In the genomic region with DNA sequence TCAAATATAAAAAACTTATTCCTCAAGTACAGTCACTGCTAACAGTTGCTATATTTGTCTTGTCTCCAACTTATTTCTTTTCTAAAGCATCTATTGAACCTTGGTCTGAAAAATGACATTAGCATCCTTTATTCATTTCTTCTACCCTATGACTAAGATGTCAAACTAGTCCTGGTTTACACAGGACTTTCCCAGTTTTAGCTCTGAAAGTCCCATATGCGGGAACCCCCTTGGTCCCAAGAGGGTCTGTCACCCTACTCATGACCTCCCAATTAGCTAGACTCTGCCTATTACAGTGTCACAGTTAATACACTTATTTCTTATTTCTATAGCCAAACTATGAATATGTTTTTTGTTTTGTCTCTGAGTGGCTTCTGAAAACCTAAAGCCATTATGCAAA, we compare ENCODE assay signal across 20 cellular contexts. TPM values are rescaled to one million over a fixed set of nuclear protein-coding genes. Genes with fewer than 3 reads are reported as not detected.
DNase-seq lines count a peak whose midpoint lies in the region; ATAC-seq and TF ChIP-seq lines count a peak whose summit lies in the region.
"Had no signal": no experiment of that assay in that cellular context is flagged by ENCODE, and none has a peak within 500 bp of the region (broad histone marks: within the 10 kb centered on the region; RNA-seq: fewer than 3 reads in every experiment).

No MANE protein-coding gene starts in this region.

- no peak for DNase-seq in activated B cell treated with CpG ODN at 0.5 μM for 24 hours
- peak; percentile 66 for DNase-seq in stimulated activated naive B cell treated with anti-CD40 and anti-IgM and Interleukin-4, amounts not matched to agents 10 μg/mL and 1 μg/mL and 100 μg/mL, for 72 hours
- DNase-seq in DMS79 treated with DMSO at 0.1 percent for 48 hours (lab: John Stamatoyannopoulos, UW) = no peak
- DNase-seq in NCI-H510A (lab: John Stamatoyannopoulos, UW) = no peak
- DNase-seq: activated CD4-positive, CD25-positive, alpha-beta regulatory T cell treated with anti-CD3 and anti-CD28 coated beads, Interleukin-2, amount 50 U/mL, for 72 hours; activated CD8-positive, alpha-beta T cell treated with anti-CD3 and anti-CD28 coated beads, Interleukin-2, amount 10 ng/mL, durations not matched to agents 7 days and 5 days; activated naive CD4-positive, alpha-beta T cell treated with anti-CD3 and anti-CD28 coated beads, Interleukin-2, amount 10 ng/mL, durations not matched to agents 7 days and 5 days; activated T-cell treated with anti-CD3 and anti-CD28 coated beads, Interleukin-2, amount 50 U/mL, for 24 hours; AML-193; aorta; EL; foreskin melanocyte; islet precursor cell; NCI-H1105; NCI-H2081; NCI-H446 treated with DMSO at 0.1 percent for 48 hours; upper lobe of right lung had no signal

- no peak for TF ChIP-seq CTCF in activated B cell treated with CpG ODN at 0.5 μM for 24 hours (IDR thresholded peaks at IDR 0.05)

- CTCF ChIA-PET in activated B cell treated with CpG ODN at 0.5 μM for 24 hours (lab: Charles Lee) = interaction anchor here (1.7 to 2.4 kb wide), 3 partner anchors 37 to 219 kb away, joined by 9 to 10 read pairs (median 9); partner anchors contain the start of gene PLEKHG1

- POLR2A ChIA-PET in activated B cell treated with CpG ODN at 0.5 μM for 24 hours (lab: Charles Lee) = interaction anchor here (0.9 to 14.1 kb wide), 14 partner anchors 10 to 219 kb away, joined by 3 to 537 read pairs (median 4); partner anchors contain the start of gene PLEKHG1

- H3K9me3 Mint-ChIP-seq in activated B cell treated with CpG ODN at 0.5 μM for 24 hours = no peaks in the 10 kb centered on the region
- H3K9me3 Mint-ChIP-seq in stimulated activated naive B cell treated with anti-CD40 and anti-IgM and Interleukin-4, amounts not matched to agents 10 μg/mL and 1 μg/mL and 100 μg/mL, for 72 hours = peaks cover 0 to 3% of the 10 kb centered on the region in 2 donors
- H3K9me3 Mint-ChIP-seq: activated naive CD4-positive, alpha-beta T cell treated with anti-CD3 and anti-CD28 coated beads, Interleukin-2, amount 10 ng/mL, durations not matched to agents 7 days and 5 days; activated T-cell treated with anti-CD3 and anti-CD28 coated beads, Interleukin-2, amount 50 U/mL, for 24 hours had no signal

- H3K27me3 Mint-ChIP-seq in activated B cell treated with CpG ODN at 0.5 μM for 24 hours = no peaks in the 10 kb centered on the region
- no peaks in the 10 kb centered on the region for H3K27me3 Mint-ChIP-seq in stimulated activated naive B cell treated with anti-CD40 and anti-IgM and Interleukin-4, amounts not matched to agents 10 μg/mL and 1 μg/mL and 100 μg/mL, for 72 hours

- H3K27ac Mint-ChIP-seq in activated B cell treated with CpG ODN at 0.5 μM for 24 hours = peak overlapping the region; percentile 97
- H3K27ac Mint-ChIP-seq in stimulated activated naive B cell treated with anti-CD40 and anti-IgM and Interleukin-4, amounts not matched to agents 10 μg/mL and 1 μg/mL and 100 μg/mL, for 72 hours = peak overlapping the region; percentile 72
- H3K27ac Mint-ChIP-seq: activated CD8-positive, alpha-beta T cell treated with anti-CD3 and anti-CD28 coated beads, Interleukin-2, amount 10 ng/mL, durations not matched to agents 7 days and 5 days; activated naive CD4-positive, alpha-beta T cell treated with anti-CD3 and anti-CD28 coated beads, Interleukin-2, amount 10 ng/mL, durations not matched to agents 7 days and 5 days; activated T-cell treated with anti-CD3 and anti-CD28 coated beads, Interleukin-2, amount 50 U/mL, for 24 hours had no signal

- peak; percentile 36 for ATAC-seq in GM19025 (IDR thresholded peaks at IDR 0.05; ENCODE audit: low read depth, unreplicated experiment)
- ATAC-seq in HG03060 (IDR thresholded peaks at IDR 0.05; ENCODE audit: low read depth, unreplicated experiment) = peak; percentile 31
- ATAC-seq in activated B cell treated with CpG ODN at 0.5 μM for 24 hours (ENCODE audit: low read depth) = peak; percentile 54
- ATAC-seq in stimulated activated naive B cell treated with anti-CD40 and anti-IgM and Interleukin-4, amounts not matched to agents 10 μg/mL and 1 μg/mL and 100 μg/mL, for 72 hours (replicated peaks) = peak; percentile 40 to 58
- ATAC-seq in HG02763 (IDR thresholded peaks at IDR 0.05; ENCODE audit: unreplicated experiment) = no peak
- ATAC-seq: activated CD8-positive, alpha-beta T cell treated with anti-CD3 and anti-CD28 coated beads, Interleukin-2, amount 10 ng/mL, durations not matched to agents 7 days and 5 days; upper lobe of right lung had no signal

- peaks cover 92% of the 10 kb centered on the region for H3K4me1 Mint-ChIP-seq in activated B cell treated with CpG ODN at 0.5 μM for 24 hours
- H3K4me1 Mint-ChIP-seq in stimulated activated naive B cell treated with anti-CD40 and anti-IgM and Interleukin-4, amounts not matched to agents 10 μg/mL and 1 μg/mL and 100 μg/mL, for 72 hours = peaks cover 52 to 74% of the 10 kb centered on the region in 2 donors

- intact Hi-C loops in activated B cell treated with CpG ODN at 0.5 μM for 24 hours (cut with micrococcal nuclease) = loop anchor here (2.0 to 10.0 kb wide), 2 partner anchors 14 to 632 kb away; no protein-coding TSS in a partner anchor

- peak overlapping the region; percentile 99 for H3K4me3 Mint-ChIP-seq in activated B cell treated with CpG ODN at 0.5 μM for 24 hours
- peak overlapping the region; percentile 64 to 82 for H3K4me3 Mint-ChIP-seq in stimulated activated naive B cell treated with anti-CD40 and anti-IgM and Interleukin-4, amounts not matched to agents 10 μg/mL and 1 μg/mL and 100 μg/mL, for 72 hours
- H3K4me3 Mint-ChIP-seq: activated CD8-positive, alpha-beta T cell treated with anti-CD3 and anti-CD28 coated beads, Interleukin-2, amount 10 ng/mL, durations not matched to agents 7 days and 5 days; activated naive CD4-positive, alpha-beta T cell treated with anti-CD3 and anti-CD28 coated beads, Interleukin-2, amount 10 ng/mL, durations not matched to agents 7 days and 5 days; activated T-cell treated with anti-CD3 and anti-CD28 coated beads, Interleukin-2, amount 50 U/mL, for 24 hours had no signal

- H3K36me3 Mint-ChIP-seq in activated B cell treated with CpG ODN at 0.5 μM for 24 hours (ENCODE audit: low read depth) = peaks cover 51% of the 10 kb centered on the region
- H3K36me3 Mint-ChIP-seq in stimulated activated naive B cell treated with anti-CD40 and anti-IgM and Interleukin-4, amounts not matched to agents 10 μg/mL and 1 μg/mL and 100 μg/mL, for 72 hours = peaks cover 33 to 38% of the 10 kb centered on the region in 2 donors
- H3K36me3 Mint-ChIP-seq: activated naive CD4-positive, alpha-beta T cell treated with anti-CD3 and anti-CD28 coated beads, Interleukin-2, amount 10 ng/mL, durations not matched to agents 7 days and 5 days had no signal

RNA-seq across cellular contexts. Expression of gene PLEKHG1, which starts 37.1 kb away (rescaled TPM):
- 199 and 219 TPM in 2 replicates for total RNA-seq in activated B cell treated with CpG ODN at 0.5 μM for 24 hours
